1 cellular context compared by ENCODE assay signal in genomic region chr4:38482696-38483095, GRCh38.
A peak's percentile ranks its signal among the peaks of the same experiment; 100 is the strongest.
TF ChIP-seq lines count a peak whose summit lies in the region.

No MANE protein-coding gene starts in this region.

TF ChIP-seq in K562, 482 proteins besides CTCF, POLR2A, EP300 and RAD21 (continued from another document):
- TF ChIP-seq, protein P1, sequence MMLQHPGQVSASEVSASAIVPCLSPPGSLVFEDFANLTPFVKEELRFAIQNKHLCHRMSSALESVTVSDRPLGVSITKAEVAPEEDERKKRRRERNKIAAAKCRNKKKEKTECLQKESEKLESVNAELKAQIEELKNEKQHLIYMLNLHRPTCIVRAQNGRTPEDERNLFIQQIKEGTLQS (IDR thresholded peaks at IDR 0.05) = peak; percentile 50
- TF ChIP-seq, protein P1 (CRISPR knock-in tag; conservative IDR thresholded peaks at IDR 0.05) = no peak
- TF ChIP-seq, protein P2, sequence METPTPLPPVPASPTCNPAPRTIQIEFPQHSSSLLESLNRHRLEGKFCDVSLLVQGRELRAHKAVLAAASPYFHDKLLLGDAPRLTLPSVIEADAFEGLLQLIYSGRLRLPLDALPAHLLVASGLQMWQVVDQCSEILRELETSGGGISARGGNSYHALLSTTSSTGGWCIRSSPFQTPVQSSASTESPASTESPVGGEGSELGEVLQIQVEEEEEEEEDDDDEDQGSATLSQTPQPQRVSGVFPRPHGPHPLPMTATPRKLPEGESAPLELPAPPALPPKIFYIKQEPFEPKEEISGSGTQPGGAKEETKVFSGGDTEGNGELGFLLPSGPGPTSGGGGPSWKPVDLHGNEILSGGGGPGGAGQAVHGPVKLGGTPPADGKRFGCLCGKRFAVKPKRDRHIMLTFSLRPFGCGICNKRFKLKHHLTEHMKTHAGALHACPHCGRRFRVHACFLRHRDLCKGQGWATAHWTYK (CRISPR knock-in tag; IDR thresholded peaks at IDR 0.05) = no peak
- TF ChIP-seq GABPA (tag; conservative IDR thresholded peaks at IDR 0.05; ENCODE audit: low read depth) = no peak
